Comparison of ENCODE assay signal across 15 cellular contexts in the genomic region with DNA sequence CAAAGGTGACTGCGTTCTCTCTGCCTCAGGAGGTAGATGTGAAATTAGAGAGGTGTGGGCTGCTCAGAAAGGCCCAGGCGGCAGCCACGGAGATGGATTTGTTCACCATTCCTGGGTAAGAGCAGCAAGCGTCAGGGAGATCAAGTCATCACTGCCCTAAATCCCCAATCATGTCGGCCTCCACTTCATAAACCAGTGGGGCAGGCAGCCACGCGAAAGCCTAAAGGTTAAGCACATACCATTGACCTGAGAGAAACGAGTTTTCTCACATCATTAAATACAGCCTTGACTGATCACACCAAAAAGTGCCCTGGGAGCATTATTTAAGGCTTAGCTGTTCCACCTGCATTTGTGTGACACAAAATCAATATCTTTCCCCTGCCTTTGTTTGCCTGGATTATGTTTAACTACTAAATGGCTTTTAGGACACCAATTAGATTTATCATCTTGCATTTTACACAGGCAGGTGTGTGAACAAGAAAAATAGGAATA.
DNase-seq lines count a peak whose midpoint lies in the region; ATAC-seq and TF ChIP-seq lines count a peak whose summit lies in the region.
"Had no signal": no experiment of that assay in that cellular context is flagged by ENCODE, and none has a peak within 500 bp of the region (broad histone marks: within the 10 kb centered on the region; RNA-seq: fewer than 3 reads in every experiment).

No MANE protein-coding gene starts in this region.

- no peaks in the 10 kb centered on the region for H3F3A ChIP-seq in Loucy (ENCODE audit: low read depth)

- H3K4me1 ChIP-seq in Loucy (ENCODE audit: insufficient read depth, low read length, poor library complexity, severe bottlenecking): peaks cover 19% of the 10 kb centered on the region
- H3K4me1 ChIP-seq: BLaER1, lower lobe of right lung had no signal

- no peaks in the 10 kb centered on the region for H3K27me3 ChIP-seq in Loucy (ENCODE audit: insufficient read depth, low read length, poor library complexity, severe bottlenecking)
- H3K27me3 ChIP-seq in WERI-Rb-1 (ENCODE audit: insufficient read depth, low read depth, severe bottlenecking): no peaks in the 10 kb centered on the region
- H3K27me3 ChIP-seq: BLaER1 had no signal

- H3K27ac ChIP-seq in WERI-Rb-1: no peak overlapping the region
- H3K27ac ChIP-seq: BLaER1, lower lobe of right lung, SK-N-MC had no signal

- H2AFZ ChIP-seq in Loucy (ENCODE audit: low read length): 0 out of 2 replicates have a peak overlapping the region, but pooled peaks have one; percentile 19

- no peak for ATAC-seq in HG02571 (IDR thresholded peaks at IDR 0.05; ENCODE audit: unreplicated experiment)
- no peak for ATAC-seq in GM18519 (IDR thresholded peaks at IDR 0.05; ENCODE audit: low FRiP score, unreplicated experiment)
- ATAC-seq in GM21390 (IDR thresholded peaks at IDR 0.05; ENCODE audit: unreplicated experiment): no peak
- ATAC-seq: lower lobe of right lung, natural killer cell had no signal

- no peaks in the 10 kb centered on the region for H3K9me2 ChIP-seq in Loucy (replicated peaks; ENCODE audit: low read depth, low read length)

- DNase-seq in NCI-H2107 treated with DMSO at 0.1 percent for 48 hours (lab: John Stamatoyannopoulos, UW; ENCODE audit: unreplicated experiment): peak; percentile 93
- peak; percentile 57 for DNase-seq in WERI-Rb-1
- peak; percentile 36 for DNase-seq in retina
- no peak for DNase-seq in NCI-H526 (lab: John Stamatoyannopoulos, UW)
- DNase-seq: activated CD4-positive, alpha-beta memory T cell treated with anti-CD3 and anti-CD28 coated beads, Interleukin-2, amount 10 ng/mL, durations not matched to agents 7 days and 5 days; aorta; lower lobe of right lung; MV-4-11; natural killer cell had no signal

- H3K4me2 ChIP-seq in Loucy (ENCODE audit: low read depth, low read length, poor library complexity, severe bottlenecking): no peak overlapping the region
- H3K4me2 ChIP-seq: BLaER1 had no signal

- TF ChIP-seq CTCF in Loucy (conservative IDR thresholded peaks at IDR 0.05; ENCODE audit: low read length) (no peak), WERI-Rb-1 (IDR thresholded peaks at IDR 0.05; ENCODE audit: low read depth, low read length) (no peak)

- H3K4me3 ChIP-seq in Loucy (ENCODE audit: low read length, poor library complexity, severe bottlenecking) (no peak overlapping the region), WERI-Rb-1 (ENCODE audit: low read depth, low read length) (peak overlapping the region; percentile 25; the same call in 1 of the 2 replicates)
- H3K4me3 ChIP-seq: BLaER1, lower lobe of right lung, SK-N-MC had no signal

- H3K36me3 ChIP-seq in Loucy (ENCODE audit: insufficient read depth, low read length) (no peaks in the 10 kb centered on the region), WERI-Rb-1 (no peaks in the 10 kb centered on the region)
- H3K36me3 ChIP-seq: BLaER1, lower lobe of right lung had no signal

- H3K79me2 ChIP-seq in Loucy (ENCODE audit: insufficient read depth, low read length): no peaks in the 10 kb centered on the region

- H4K20me1 ChIP-seq in Loucy (ENCODE audit: insufficient read depth, low read length, poor library complexity, severe bottlenecking): no peaks in the 10 kb centered on the region
- H4K20me1 ChIP-seq: BLaER1 had no signal

- H3K9ac ChIP-seq in Loucy (ENCODE audit: low read depth, low read length, poor library complexity, severe bottlenecking): no peak overlapping the region
- H3K9ac ChIP-seq: BLaER1 had no signal

- H3K9me3 ChIP-seq in Loucy (ENCODE audit: insufficient read depth, low read depth, low read length) (peaks cover 12% of the 10 kb centered on the region), WERI-Rb-1 (ENCODE audit: severe bottlenecking) (no peaks in the 10 kb centered on the region)

Comparison
In these comparisons a context has a peak if more than half of its experiments do, and no peak if none do; other contexts are left out.
1. DNase-seq: peak in NCI-H2107 treated with DMSO at 0.1 percent for 48 hours (single experiment), WERI-Rb-1 (single experiment) and retina (single experiment); none in NCI-H526 (0 of 2).